In genomic region chr5:96427823-96428222, GRCh38 we compare ENCODE assay signal across 2 cellular contexts.
TF ChIP-seq lines count a peak whose summit lies in the region.

No MANE protein-coding gene starts in this region.

TF ChIP-seq in GM23338, 12 proteins besides CTCF, POLR2A, EP300 and RAD21:
- no peak for TF ChIP-seq POLR2AphosphoS5 (IDR thresholded peaks at IDR 0.05; ENCODE audit: low read depth)
- TF ChIP-seq STAT1 (IDR thresholded peaks at IDR 0.05; ENCODE audit: unreplicated experiment), result no peak
- TF ChIP-seq EZH2 (IDR thresholded peaks at IDR 0.05; ENCODE audit: low read depth, unreplicated experiment), result no peak
- no peak for TF ChIP-seq CREB1 (CRISPR knock-in tag; IDR thresholded peaks at IDR 0.05; ENCODE audit: low read depth)
- TF ChIP-seq ZNF331 (CRISPR knock-in tag; IDR thresholded peaks at IDR 0.05; ENCODE audit: low read depth), result no peak
- peak; percentile 81 for TF ChIP-seq REST (IDR thresholded peaks at IDR 0.05; ENCODE audit: unreplicated experiment)
- TF ChIP-seq NANOG (IDR thresholded peaks at IDR 0.05; ENCODE audit: borderline replicate concordance), result no peak

TF ChIP-seq in H1, 55 proteins besides CTCF, POLR2A, EP300 and RAD21:
- 0 out of 4 replicates have a peak, but pooled peaks of 1 of the 2 experiments have one; percentile 39 for TF ChIP-seq SIN3A (conservative IDR thresholded peaks at IDR 0.05 in 1 of 2, IDR thresholded peaks at IDR 0.05 in 1 of 2; ENCODE audit: low read depth in 1 of 2, low read length in 2 of 2)
- TF ChIP-seq USF2 (IDR thresholded peaks at IDR 0.05; ENCODE audit: low read length), result no peak
